16 cellular contexts compared by ENCODE assay signal in genomic region chr14:95191445-95192199, GRCh38. TPM values are rescaled to one million over a fixed set of nuclear protein-coding genes. Genes with fewer than 3 reads are reported as not detected.
DNase-seq lines count a peak whose midpoint lies in the region; ATAC-seq and TF ChIP-seq lines count a peak whose summit lies in the region.
"Had no signal": no experiment of that assay in that cellular context is flagged by ENCODE, and none has a peak within 500 bp of the region (broad histone marks: within the 10 kb centered on the region; RNA-seq: fewer than 3 reads in every experiment).

No MANE protein-coding gene starts in this region.

- no peak overlapping the region for H3K4me3 Mint-ChIP-seq in neural progenitor cell

- no peak overlapping the region for H3K9ac ChIP-seq in neural progenitor cell
- H3K9ac ChIP-seq: BLaER1 had no signal

- in situ Hi-C loops in KBM-7 (cut with MboI; ENCODE audit: low pct_unique_long_range_greater_than_20kb, low sequenced_read_pairs): no loop called here

- DNase-seq in KBM-7 (peak; percentile 66), WERI-Rb-1 (no peak), left ventricle myocardium superior (no peak), neural progenitor cell (ENCODE audit: low spot score) (no peak), NCI-H2029 (lab: John Stamatoyannopoulos, UW) (no peak), NCI-H1417 (lab: John Stamatoyannopoulos, UW) (no peak)
- no peak for DNase-seq in activated CD8-positive, alpha-beta memory T cell treated with anti-CD3 and anti-CD28 coated beads, Interleukin-2, amount 50 U/mL, for 48 hours
- DNase-seq: Kasumi-1, NCI-H1105 treated with DMSO at 0.1 percent for 48 hours, NCI-H187 treated with DMSO at 0.1 percent for 48 hours, NCI-H2171, NCI-H774, Peyer's patch, SHP77 treated with DMSO at 0.1 percent for 48 hours had no signal

- H3K9me3 ChIP-seq in WERI-Rb-1 (ENCODE audit: severe bottlenecking): no peaks in the 10 kb centered on the region
- H3K9me3 ChIP-seq in neural progenitor cell (ENCODE audit: low read depth): peaks cover 6% of the 10 kb centered on the region
- H3K9me3 ChIP-seq: Peyer's patch had no signal

- intact Hi-C loops in left ventricle myocardium superior (cut with micrococcal nuclease): no loop called here

- no peak overlapping the region for H2AFZ ChIP-seq in neural progenitor cell (replicated peaks)

- H3K79me2 ChIP-seq in neural progenitor cell (ENCODE audit: low read depth): no peaks in the 10 kb centered on the region

- H3K4me1 Mint-ChIP-seq in neural progenitor cell: peaks cover 20% of the 10 kb centered on the region

- peaks cover 7% of the 10 kb centered on the region for H3K36me3 Mint-ChIP-seq in neural progenitor cell

- H3K27me3 ChIP-seq in WERI-Rb-1 (ENCODE audit: insufficient read depth, low read depth, severe bottlenecking) (no peaks in the 10 kb centered on the region), neural progenitor cell (no peaks in the 10 kb centered on the region)
- H3K27me3 ChIP-seq: BLaER1, Peyer's patch had no signal

- TF ChIP-seq CTCF in WERI-Rb-1 (IDR thresholded peaks at IDR 0.05; ENCODE audit: low read depth, low read length) (no peak), neural progenitor cell (IDR thresholded peaks at IDR 0.05) (no peak)

- H3K27ac Mint-ChIP-seq in neural progenitor cell: peak overlapping the region; percentile 10

- peaks cover 7% of the 10 kb centered on the region for H3K4me1 ChIP-seq in neural progenitor cell

- peaks cover 4% of the 10 kb centered on the region for H3K36me3 ChIP-seq in WERI-Rb-1
- no peaks in the 10 kb centered on the region for H3K36me3 ChIP-seq in neural progenitor cell
- H3K36me3 ChIP-seq: BLaER1, Peyer's patch had no signal

- H3K4me2 ChIP-seq in neural progenitor cell: no peak overlapping the region
- H3K4me2 ChIP-seq: BLaER1 had no signal

- no peaks in the 10 kb centered on the region for H3F3A ChIP-seq in neural progenitor cell (ENCODE audit: low read depth)

- peak overlapping the region; percentile 31; the same call in 1 of the 2 replicates for H3K27ac ChIP-seq in WERI-Rb-1
- H3K27ac ChIP-seq in neural progenitor cell: no peak overlapping the region
- H3K27ac ChIP-seq: BLaER1, Peyer's patch had no signal

- H3K27me3 Mint-ChIP-seq in neural progenitor cell (ENCODE audit: insufficient read depth, low read depth): peaks cover 3% of the 10 kb centered on the region

- H4K20me1 ChIP-seq in neural progenitor cell (ENCODE audit: low read depth): no peaks in the 10 kb centered on the region
- H4K20me1 ChIP-seq: BLaER1 had no signal

- H3K9me3 Mint-ChIP-seq in neural progenitor cell: peaks cover 10% of the 10 kb centered on the region

- ATAC-seq in left ventricle myocardium superior: peak; percentile 33
- ATAC-seq in HG02885 (IDR thresholded peaks at IDR 0.05; ENCODE audit: poor library complexity, unreplicated experiment): no peak

- H3K4me3 ChIP-seq in WERI-Rb-1 (ENCODE audit: low read depth, low read length): no peak overlapping the region
- H3K4me3 ChIP-seq in neural progenitor cell: no peak overlapping the region
- H3K4me3 ChIP-seq: BLaER1, Peyer's patch had no signal

RNA-seq across cellular contexts. Expression of gene DICER1, which starts 34.3 kb away (rescaled TPM):
- 23.2 TPM for total RNA-seq in left ventricle myocardium superior
- 56.7 and 70.0 TPM in 2 replicates for total RNA-seq in neural progenitor cell (ENCODE audit: low replicate concordance)
